ENCODE assay signal across 23 cellular contexts in the genomic region with DNA sequence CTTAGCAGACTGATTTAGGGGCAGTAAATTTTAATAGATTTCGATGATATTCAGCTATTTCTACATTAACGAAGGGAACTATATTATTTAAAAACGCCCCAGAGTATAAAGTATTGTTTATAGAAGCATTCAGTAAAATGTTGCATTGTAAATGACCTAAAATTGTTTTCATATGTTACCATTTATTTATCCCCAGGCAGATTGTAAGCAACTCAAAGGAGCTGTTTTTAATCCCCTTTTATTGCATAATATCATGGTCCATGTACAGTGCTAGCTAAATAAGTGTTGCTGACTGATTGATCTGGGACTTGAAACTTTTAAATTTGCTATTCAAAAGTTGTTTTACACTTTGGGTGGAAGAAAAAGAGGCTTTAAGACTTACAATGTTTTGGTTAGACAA.
"Had no signal": no experiment of that assay in that cellular context is flagged by ENCODE, and none has a peak within 500 bp of the region (broad histone marks: within the 10 kb centered on the region; RNA-seq: fewer than 3 reads in every experiment).

No MANE protein-coding gene starts in this region.

- ATAC-seq: effector memory CD8-positive, alpha-beta T cell; heart right ventricle; left lung; lower lobe of right lung; natural killer cell treated with Interleukin-12 subunit alpha and Interleukin-12 subunit beta and Interleukin-15 and Interleukin-18, amount 100 ng/mL, for 72 hours; stimulated activated naive CD8-positive, alpha-beta T cell treated with anti-CD3 and anti-CD28 coated beads, Interleukin-15, Interleukin-2, amounts not matched to agents 100 U/mL and 50 U/mL, for 24 hours had no signal

- DNase-seq: effector memory CD8-positive, alpha-beta T cell; esophagus squamous epithelium; heart right ventricle; left lung; lower lobe of right lung; nucleus accumbens; ovary; small intestine; stimulated activated CD4-positive, alpha-beta T cell treated with anti-CD3 and anti-CD28 coated beads, Interleukin-2, amount 100 ng/mL, for 48 hours; stimulated activated naive CD8-positive, alpha-beta T cell treated with anti-CD3 and anti-CD28 coated beads, Interleukin-15, Interleukin-2, amounts not matched to agents 100 U/mL and 50 U/mL, for 24 hours; thyroid gland had no signal

- H3K9me3 ChIP-seq: ovary, thyroid gland had no signal

- H3K4me1 Mint-ChIP-seq: memory B cell, mesothelial cell of epicardium, neural progenitor cell had no signal

- H3K9ac ChIP-seq: neural progenitor cell had no signal

- H3K4me1 ChIP-seq: left lung, lower lobe of right lung, neural progenitor cell had no signal

- H3K27me3 Mint-ChIP-seq: dendritic cell treated with granulocyte-macrophage colony-stimulating factor and Interleukin-4, amounts not matched to agents 40 ng/mL and 50 ng/mL, for 4 days; effector memory CD8-positive, alpha-beta T cell; memory B cell; natural killer cell treated with Interleukin-12 subunit alpha and Interleukin-12 subunit beta and Interleukin-15 and Interleukin-18, amount 100 ng/mL, for 72 hours; type B pancreatic cell had no signal

- H3K27me3 ChIP-seq: esophagus squamous epithelium, heart right ventricle, left lung, neural progenitor cell, ovary, right atrium auricular region, suprapubic skin, thyroid gland had no signal

- H3K36me3 ChIP-seq: esophagus squamous epithelium, heart right ventricle, left lung, lower lobe of right lung, neural progenitor cell, ovary, right atrium auricular region, suprapubic skin, thyroid gland had no signal

- FAIRE-seq: colon, frontal cortex, keratinocyte, small intestine, urothelium cell line had no signal

- H3K4me2 ChIP-seq: neural progenitor cell had no signal

- H3K27ac ChIP-seq: esophagus squamous epithelium, heart right ventricle, left lung, lower lobe of right lung, neural progenitor cell, ovary, right atrium auricular region, suprapubic skin, thyroid gland had no signal

- H2AFZ ChIP-seq: neural progenitor cell had no signal

- H3K9me3 Mint-ChIP-seq: type B pancreatic cell had no signal

- H3K36me3 Mint-ChIP-seq: type B pancreatic cell had no signal

- H3K4me3 Mint-ChIP-seq: dendritic cell treated with granulocyte-macrophage colony-stimulating factor and Interleukin-4, amounts not matched to agents 40 ng/mL and 50 ng/mL, for 4 days; effector memory CD8-positive, alpha-beta T cell; memory B cell; mesothelial cell of epicardium; natural killer cell treated with Interleukin-12 subunit alpha and Interleukin-12 subunit beta and Interleukin-15 and Interleukin-18, amount 100 ng/mL, for 72 hours; neural progenitor cell; type B pancreatic cell had no signal

- H3K27ac Mint-ChIP-seq: dendritic cell treated with granulocyte-macrophage colony-stimulating factor and Interleukin-4, amounts not matched to agents 40 ng/mL and 50 ng/mL, for 4 days; effector memory CD8-positive, alpha-beta T cell; memory B cell; mesothelial cell of epicardium; natural killer cell treated with Interleukin-12 subunit alpha and Interleukin-12 subunit beta and Interleukin-15 and Interleukin-18, amount 100 ng/mL, for 72 hours; neural progenitor cell; type B pancreatic cell had no signal

- H3K4me3 ChIP-seq: esophagus squamous epithelium, heart right ventricle, left lung, lower lobe of right lung, neural progenitor cell, ovary, right atrium auricular region, suprapubic skin, thyroid gland had no signal
